In genomic region chr9:131704988-131705387, GRCh38 we compare ENCODE assay signal across 1 cellular context.
TF ChIP-seq lines count a peak whose summit lies in the region.

No MANE protein-coding gene starts in this region.

TF ChIP-seq in WTC11, 78 proteins besides CTCF, POLR2A, EP300 and RAD21 (continued from another document):
- TF ChIP-seq, protein P1, sequence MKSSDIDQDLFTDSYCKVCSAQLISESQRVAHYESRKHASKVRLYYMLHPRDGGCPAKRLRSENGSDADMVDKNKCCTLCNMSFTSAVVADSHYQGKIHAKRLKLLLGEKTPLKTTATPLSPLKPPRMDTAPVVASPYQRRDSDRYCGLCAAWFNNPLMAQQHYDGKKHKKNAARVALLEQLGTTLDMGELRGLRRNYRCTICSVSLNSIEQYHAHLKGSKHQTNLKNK (CRISPR knock-in tag; IDR thresholded peaks at IDR 0.05), result no peak
- no peak for TF ChIP-seq RELA (CRISPR knock-in tag; IDR thresholded peaks at IDR 0.05; ENCODE audit: borderline replicate concordance)
- TF ChIP-seq, protein P2, sequence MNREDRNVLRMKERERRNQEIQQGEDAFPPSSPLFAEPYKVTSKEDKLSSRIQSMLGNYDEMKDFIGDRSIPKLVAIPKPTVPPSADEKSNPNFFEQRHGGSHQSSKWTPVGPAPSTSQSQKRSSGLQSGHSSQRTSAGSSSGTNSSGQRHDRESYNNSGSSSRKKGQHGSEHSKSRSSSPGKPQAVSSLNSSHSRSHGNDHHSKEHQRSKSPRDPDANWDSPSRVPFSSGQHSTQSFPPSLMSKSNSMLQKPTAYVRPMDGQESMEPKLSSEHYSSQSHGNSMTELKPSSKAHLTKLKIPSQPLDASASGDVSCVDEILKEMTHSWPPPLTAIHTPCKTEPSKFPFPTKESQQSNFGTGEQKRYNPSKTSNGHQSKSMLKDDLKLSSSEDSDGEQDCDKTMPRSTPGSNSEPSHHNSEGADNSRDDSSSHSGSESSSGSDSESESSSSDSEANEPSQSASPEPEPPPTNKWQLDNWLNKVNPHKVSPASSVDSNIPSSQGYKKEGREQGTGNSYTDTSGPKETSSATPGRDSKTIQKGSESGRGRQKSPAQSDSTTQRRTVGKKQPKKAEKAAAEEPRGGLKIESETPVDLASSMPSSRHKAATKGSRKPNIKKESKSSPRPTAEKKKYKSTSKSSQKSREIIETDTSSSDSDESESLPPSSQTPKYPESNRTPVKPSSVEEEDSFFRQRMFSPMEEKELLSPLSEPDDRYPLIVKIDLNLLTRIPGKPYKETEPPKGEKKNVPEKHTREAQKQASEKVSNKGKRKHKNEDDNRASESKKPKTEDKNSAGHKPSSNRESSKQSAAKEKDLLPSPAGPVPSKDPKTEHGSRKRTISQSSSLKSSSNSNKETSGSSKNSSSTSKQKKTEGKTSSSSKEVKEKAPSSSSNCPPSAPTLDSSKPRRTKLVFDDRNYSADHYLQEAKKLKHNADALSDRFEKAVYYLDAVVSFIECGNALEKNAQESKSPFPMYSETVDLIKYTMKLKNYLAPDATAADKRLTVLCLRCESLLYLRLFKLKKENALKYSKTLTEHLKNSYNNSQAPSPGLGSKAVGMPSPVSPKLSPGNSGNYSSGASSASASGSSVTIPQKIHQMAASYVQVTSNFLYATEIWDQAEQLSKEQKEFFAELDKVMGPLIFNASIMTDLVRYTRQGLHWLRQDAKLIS (CRISPR knock-in tag; IDR thresholded peaks at IDR 0.05; ENCODE audit: borderline replicate concordance), result no peak
- no peak for TF ChIP-seq GTF2I (CRISPR knock-in tag; conservative IDR thresholded peaks at IDR 0.05)
- TF ChIP-seq CREB1 (CRISPR knock-in tag; IDR thresholded peaks at IDR 0.05), result no peak
- no peak for TF ChIP-seq GABPB1 (CRISPR knock-in tag; IDR thresholded peaks at IDR 0.05)
- TF ChIP-seq, protein P3, sequence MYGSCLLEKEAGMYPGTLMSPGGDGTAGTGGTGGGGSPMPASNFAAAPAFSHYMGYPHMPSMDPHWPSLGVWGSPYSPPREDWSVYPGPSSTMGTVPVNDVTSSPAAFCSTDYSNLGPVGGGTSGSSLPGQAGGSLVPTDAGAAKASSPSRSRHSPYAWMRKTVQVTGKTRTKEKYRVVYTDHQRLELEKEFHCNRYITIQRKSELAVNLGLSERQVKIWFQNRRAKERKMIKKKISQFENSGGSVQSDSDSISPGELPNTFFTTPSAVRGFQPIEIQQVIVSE (CRISPR knock-in tag; IDR thresholded peaks at IDR 0.05; ENCODE audit: borderline replicate concordance), result no peak
- no peak for TF ChIP-seq SMAD3 (CRISPR knock-in tag; IDR thresholded peaks at IDR 0.05; ENCODE audit: borderline replicate concordance)
- no peak for TF ChIP-seq NR3C1 (CRISPR knock-in tag; conservative IDR thresholded peaks at IDR 0.05; ENCODE audit: low read depth)
- TF ChIP-seq USF1 (CRISPR knock-in tag; IDR thresholded peaks at IDR 0.05), result no peak
- TF ChIP-seq TCF7 (CRISPR knock-in tag; IDR thresholded peaks at IDR 0.05; ENCODE audit: low read depth), result no peak
- TF ChIP-seq MLX (CRISPR knock-in tag; IDR thresholded peaks at IDR 0.05), result no peak
- no peak for TF ChIP-seq ELF4 (CRISPR knock-in tag; IDR thresholded peaks at IDR 0.05; ENCODE audit: low read depth)
